ENCODE assay signal across 1 cellular context in genomic region chr5:154110781-154111180, GRCh38.
TF ChIP-seq lines count a peak whose summit lies in the region.

No MANE protein-coding gene starts in this region.

TF ChIP-seq in SK-N-SH treated with all-trans-retinoic acid at 6 μM for 48 hours, 23 proteins besides CTCF, POLR2A, EP300 and RAD21 (continued from another document):
- TF ChIP-seq POU6F1 (CRISPR knock-in tag; IDR thresholded peaks at IDR 0.05; ENCODE audit: borderline replicate concordance, low read depth) (no peak), GLIS3 (CRISPR knock-in tag; IDR thresholded peaks at IDR 0.05) (no peak), ZFP30 (CRISPR knock-in tag; IDR thresholded peaks at IDR 0.05) (no peak), ZNF70 (CRISPR knock-in tag; IDR thresholded peaks at IDR 0.05) (no peak), ZFP3 (CRISPR knock-in tag; IDR thresholded peaks at IDR 0.05) (no peak)
